1 cellular context compared by ENCODE assay signal in genomic region chr3:187293514-187293870, GRCh38.
TF ChIP-seq lines count a peak whose summit lies in the region.

No MANE protein-coding gene starts in this region.

TF ChIP-seq in H1, 55 proteins besides CTCF, POLR2A, EP300 and RAD21 (continued from another document):
- no peak for TF ChIP-seq CHD7 (IDR thresholded peaks at IDR 0.05; ENCODE audit: insufficient replicate concordance, low read length)
- TF ChIP-seq TAF7 (optimal IDR thresholded peaks at IDR 0.05; ENCODE audit: borderline replicate concordance, low read depth, low read length) = no peak
- no peak for TF ChIP-seq SAP30 (IDR thresholded peaks at IDR 0.05; ENCODE audit: insufficient read depth, insufficient replicate concordance, low read length)
- TF ChIP-seq BRCA1 (IDR thresholded peaks at IDR 0.05; ENCODE audit: low read depth, low read length) = no peak
- no peak for TF ChIP-seq RNF2 (IDR thresholded peaks at IDR 0.05; ENCODE audit: borderline replicate concordance, low read depth, low read length, missing control alignments, poor library complexity, severe bottlenecking)
- TF ChIP-seq TBP (IDR thresholded peaks at IDR 0.05; ENCODE audit: low read depth, low read length) = no peak
- no peak for TF ChIP-seq KDM5A (IDR thresholded peaks at IDR 0.05; ENCODE audit: low read length)
- no peak for TF ChIP-seq GTF2F1 (IDR thresholded peaks at IDR 0.05; ENCODE audit: borderline replicate concordance, low read depth, low read length)
- TF ChIP-seq MAFK (IDR thresholded peaks at IDR 0.05; ENCODE audit: low read depth, low read length) = no peak
- TF ChIP-seq HDAC6 (IDR thresholded peaks at IDR 0.05; ENCODE audit: low read depth, low read length) = no peak
TF ChIP-seq in H1: peak in this region for 0.
